11 cellular contexts compared by ENCODE assay signal in the genomic region with DNA sequence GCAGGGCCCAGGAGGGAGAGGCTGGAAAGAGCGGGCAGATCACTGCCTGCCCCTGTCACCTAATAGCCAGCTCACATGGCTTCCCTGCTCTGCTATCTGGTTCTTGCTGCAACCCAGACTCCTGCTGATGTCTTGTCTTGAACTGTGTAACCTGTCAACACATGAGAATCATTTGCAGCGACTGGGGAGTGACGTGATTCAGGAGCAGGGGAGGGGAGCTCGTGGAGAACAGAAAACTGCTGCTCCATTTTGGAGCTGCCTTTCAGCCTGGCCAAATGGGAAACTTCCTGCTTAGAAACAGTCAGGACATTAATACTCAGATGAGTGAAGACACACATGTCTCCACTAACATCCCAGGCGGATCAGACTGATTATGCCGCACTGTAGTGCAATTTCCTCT. TPM values are rescaled to one million over a fixed set of nuclear protein-coding genes. Genes with fewer than 3 reads are reported as not detected.
DNase-seq lines count a peak whose midpoint lies in the region; ATAC-seq, FAIRE-seq and TF ChIP-seq lines count a peak whose summit lies in the region.
"Had no signal": no experiment of that assay in that cellular context is flagged by ENCODE, and none has a peak within 500 bp of the region (broad histone marks: within the 10 kb centered on the region; RNA-seq: fewer than 3 reads in every experiment).

No MANE protein-coding gene starts in this region.

- ATAC-seq in GM21360 (IDR thresholded peaks at IDR 0.05; ENCODE audit: unreplicated experiment) = no peak
- ATAC-seq: left lobe of liver had no signal

- DNase-seq in GM03348 (ENCODE audit: low spot score) (peak; percentile 33), foreskin fibroblast (peak; percentile 83 to 86), putamen (ENCODE audit: low spot score) (peak; percentile 14), GM12891 (ENCODE audit: insufficient read length, low spot score) (no peak), GDM1 (lab: John Stamatoyannopoulos, UW) (no peak), amygdala (lab: John Stamatoyannopoulos, UW) (no peak)
- DNase-seq: aorta, Caco-2 had no signal

- no peak for TF ChIP-seq POLR2A in GM12891 (IDR thresholded peaks at IDR 0.05; ENCODE audit: low read depth, low read length)

- TF ChIP-seq CTCF in foreskin fibroblast (IDR thresholded peaks at IDR 0.05; ENCODE audit: low read depth, low read length) = no peak

- FAIRE-seq in GM12891 (lab: Jason Lieb, UNC) = no peak

- H3K4me3 ChIP-seq in foreskin fibroblast (ENCODE audit: low read depth in 1 of 2, low read length in 2 of 2) = no peak overlapping the region

TF ChIP-seq in PFSK-1, 5 proteins besides CTCF, POLR2A, EP300 and RAD21:
- TF ChIP-seq FOXP2 (optimal IDR thresholded peaks at IDR 0.05; ENCODE audit: borderline replicate concordance, extremely low read depth, extremely low read length, insufficient read depth) (peak; percentile 59), TAF1 (IDR thresholded peaks at IDR 0.05; ENCODE audit: borderline replicate concordance, insufficient read depth, low read length) (no peak), SIN3A (IDR thresholded peaks at IDR 0.05; ENCODE audit: borderline replicate concordance, insufficient read depth, low read length) (no peak), POLR2AphosphoS5 (IDR thresholded peaks at IDR 0.05; ENCODE audit: low read depth, low read length) (no peak)
- TF ChIP-seq, protein P1, sequence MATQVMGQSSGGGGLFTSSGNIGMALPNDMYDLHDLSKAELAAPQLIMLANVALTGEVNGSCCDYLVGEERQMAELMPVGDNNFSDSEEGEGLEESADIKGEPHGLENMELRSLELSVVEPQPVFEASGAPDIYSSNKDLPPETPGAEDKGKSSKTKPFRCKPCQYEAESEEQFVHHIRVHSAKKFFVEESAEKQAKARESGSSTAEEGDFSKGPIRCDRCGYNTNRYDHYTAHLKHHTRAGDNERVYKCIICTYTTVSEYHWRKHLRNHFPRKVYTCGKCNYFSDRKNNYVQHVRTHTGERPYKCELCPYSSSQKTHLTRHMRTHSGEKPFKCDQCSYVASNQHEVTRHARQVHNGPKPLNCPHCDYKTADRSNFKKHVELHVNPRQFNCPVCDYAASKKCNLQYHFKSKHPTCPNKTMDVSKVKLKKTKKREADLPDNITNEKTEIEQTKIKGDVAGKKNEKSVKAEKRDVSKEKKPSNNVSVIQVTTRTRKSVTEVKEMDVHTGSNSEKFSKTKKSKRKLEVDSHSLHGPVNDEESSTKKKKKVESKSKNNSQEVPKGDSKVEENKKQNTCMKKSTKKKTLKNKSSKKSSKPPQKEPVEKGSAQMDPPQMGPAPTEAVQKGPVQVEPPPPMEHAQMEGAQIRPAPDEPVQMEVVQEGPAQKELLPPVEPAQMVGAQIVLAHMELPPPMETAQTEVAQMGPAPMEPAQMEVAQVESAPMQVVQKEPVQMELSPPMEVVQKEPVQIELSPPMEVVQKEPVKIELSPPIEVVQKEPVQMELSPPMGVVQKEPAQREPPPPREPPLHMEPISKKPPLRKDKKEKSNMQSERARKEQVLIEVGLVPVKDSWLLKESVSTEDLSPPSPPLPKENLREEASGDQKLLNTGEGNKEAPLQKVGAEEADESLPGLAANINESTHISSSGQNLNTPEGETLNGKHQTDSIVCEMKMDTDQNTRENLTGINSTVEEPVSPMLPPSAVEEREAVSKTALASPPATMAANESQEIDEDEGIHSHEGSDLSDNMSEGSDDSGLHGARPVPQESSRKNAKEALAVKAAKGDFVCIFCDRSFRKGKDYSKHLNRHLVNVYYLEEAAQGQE (IDR thresholded peaks at IDR 0.05; ENCODE audit: insufficient read depth in 1 of 2, low read depth in 2 of 2, low read length in 2 of 2) = 0 out of 4 replicates have a peak, but pooled peaks of 1 of the 2 experiments have one; percentile 57

TF ChIP-seq in GM12891, 5 proteins besides CTCF, POLR2A, EP300 and RAD21:
- no peak for TF ChIP-seq TAF1 (IDR thresholded peaks at IDR 0.05; ENCODE audit: low read depth, low read length)
- no peak for TF ChIP-seq POU2F2 (IDR thresholded peaks at IDR 0.05; ENCODE audit: low read depth, low read length)
- no peak for TF ChIP-seq SPI1 (IDR thresholded peaks at IDR 0.05; ENCODE audit: low read depth, low read length)
- no peak for TF ChIP-seq PAX5 (IDR thresholded peaks at IDR 0.05; ENCODE audit: insufficient read depth, low read length, severe bottlenecking)
- no peak for TF ChIP-seq POLR2AphosphoS5 (IDR thresholded peaks at IDR 0.05; ENCODE audit: low read depth, low read length)

RNA-seq across cellular contexts. Expression of a gene that starts 38.1 kb away (rescaled TPM):
- 3,718 TPM for polyA plus RNA-seq in PFSK-1 (2012; ENCODE audit: insufficient read length, low read depth)
- polyA plus RNA-seq in GM12891 (2012; ENCODE audit: low read depth, missing spikeins) = 11,370 TPM

Comparison
In these comparisons a context has a peak if more than half of its experiments do, and no peak if none do; other contexts are left out.
1. DNase-seq: peak in GM03348 (single experiment), foreskin fibroblast (2 of 2) and putamen (single experiment); none in GM12891 (single experiment), GDM1 (single experiment) and amygdala (0 of 56).